ENCODE assay signal across 18 cellular contexts in genomic region chr4:125357675-125358074, GRCh38. TPM values are rescaled to one million over a fixed set of nuclear protein-coding genes. Genes with fewer than 3 reads are reported as not detected.
"Had no signal": no experiment of that assay in that cellular context is flagged by ENCODE, and none has a peak within 500 bp of the region (broad histone marks: within the 10 kb centered on the region; RNA-seq: fewer than 3 reads in every experiment).

No MANE protein-coding gene starts in this region.

- H3K27me3 Mint-ChIP-seq: activated CD4-positive, alpha-beta memory T cell treated with anti-CD3 and anti-CD28 coated beads for 36 hours; activated CD4-positive, alpha-beta T cell treated with anti-CD3 and anti-CD28 coated beads for 36 hours; activated CD8-positive, alpha-beta memory T cell treated with anti-CD3 and anti-CD28 coated beads, Interleukin-2, amount 10 ng/mL, durations not matched to agents 7 days and 5 days; activated naive CD4-positive, alpha-beta T cell treated with anti-CD3 and anti-CD28 coated beads, Interleukin-2, amount 10 ng/mL, durations not matched to agents 7 days and 5 days; naive thymus-derived CD4-positive, alpha-beta T cell; progenitor cell of endocrine pancreas; T-helper 17 cell had no signal

- H3K27me3 ChIP-seq: esophagus muscularis mucosa, right atrium auricular region, tibial artery, uterus had no signal

- H3K4me1 Mint-ChIP-seq: activated CD4-positive, alpha-beta T cell treated with anti-CD3 and anti-CD28 coated beads for 36 hours; activated CD8-positive, alpha-beta memory T cell treated with anti-CD3 and anti-CD28 coated beads, Interleukin-2, amount 10 ng/mL, durations not matched to agents 7 days and 5 days; activated naive CD4-positive, alpha-beta T cell treated with anti-CD3 and anti-CD28 coated beads, Interleukin-2, amount 10 ng/mL, durations not matched to agents 7 days and 5 days; naive thymus-derived CD4-positive, alpha-beta T cell; T-helper 17 cell had no signal

- H3K4me3 ChIP-seq: esophagus muscularis mucosa, mucosa of descending colon, right atrium auricular region, tibial artery, uterus had no signal

- H3K27ac Mint-ChIP-seq: activated CD4-positive, alpha-beta memory T cell treated with anti-CD3 and anti-CD28 coated beads for 36 hours; activated CD4-positive, alpha-beta T cell treated with anti-CD3 and anti-CD28 coated beads for 36 hours; activated CD8-positive, alpha-beta memory T cell treated with anti-CD3 and anti-CD28 coated beads, Interleukin-2, amount 10 ng/mL, durations not matched to agents 7 days and 5 days; activated naive CD4-positive, alpha-beta T cell treated with anti-CD3 and anti-CD28 coated beads, Interleukin-2, amount 10 ng/mL, durations not matched to agents 7 days and 5 days; naive thymus-derived CD4-positive, alpha-beta T cell; progenitor cell of endocrine pancreas; T-helper 17 cell had no signal

- H3K9me3 ChIP-seq: esophagus muscularis mucosa, mucosa of descending colon, right atrium auricular region, tibial artery, uterus had no signal

- H3K4me1 ChIP-seq: uterus had no signal

- H3K36me3 ChIP-seq: esophagus muscularis mucosa, right atrium auricular region, tibial artery, uterus, WERI-Rb-1 had no signal

- H3K36me3 Mint-ChIP-seq: activated CD4-positive, alpha-beta memory T cell treated with anti-CD3 and anti-CD28 coated beads for 36 hours; activated CD8-positive, alpha-beta memory T cell treated with anti-CD3 and anti-CD28 coated beads, Interleukin-2, amount 10 ng/mL, durations not matched to agents 7 days and 5 days; activated naive CD4-positive, alpha-beta T cell treated with anti-CD3 and anti-CD28 coated beads, Interleukin-2, amount 10 ng/mL, durations not matched to agents 7 days and 5 days; naive thymus-derived CD4-positive, alpha-beta T cell had no signal

- H3K4me3 Mint-ChIP-seq: activated CD4-positive, alpha-beta memory T cell treated with anti-CD3 and anti-CD28 coated beads for 36 hours; activated CD4-positive, alpha-beta T cell treated with anti-CD3 and anti-CD28 coated beads for 36 hours; activated CD8-positive, alpha-beta memory T cell treated with anti-CD3 and anti-CD28 coated beads, Interleukin-2, amount 10 ng/mL, durations not matched to agents 7 days and 5 days; activated naive CD4-positive, alpha-beta T cell treated with anti-CD3 and anti-CD28 coated beads, Interleukin-2, amount 10 ng/mL, durations not matched to agents 7 days and 5 days; naive thymus-derived CD4-positive, alpha-beta T cell; T-helper 17 cell had no signal

- DNase-seq: activated CD4-positive, alpha-beta memory T cell treated with anti-CD3 and anti-CD28 coated beads for 36 hours; activated CD4-positive, alpha-beta T cell treated with anti-CD3 and anti-CD28 coated beads for 36 hours; activated CD8-positive, alpha-beta memory T cell treated with anti-CD3 and anti-CD28 coated beads, Interleukin-2, amount 10 ng/mL, durations not matched to agents 7 days and 5 days; activated naive CD4-positive, alpha-beta T cell treated with anti-CD3 and anti-CD28 coated beads, Interleukin-2, amount 10 ng/mL, durations not matched to agents 7 days and 5 days; activated T-cell treated with anti-CD3 and anti-CD28 coated beads, Interleukin-2, amount 50 U/mL, for 1 hour; mucosa of descending colon; naive thymus-derived CD4-positive, alpha-beta T cell; occipital lobe; stimulated activated CD4-positive, alpha-beta T cell treated with anti-CD3 and anti-CD28 coated beads, Interleukin-15, amount 100 ng/mL, for 24 hours; stimulated activated CD4-positive, alpha-beta T cell treated with anti-CD3 and anti-CD28 coated beads, Interleukin-4, amount 100 ng/mL, for 1 hour; stimulated activated naive CD4-positive, alpha-beta T cell; T-helper 17 cell; tibial artery; uterus; WERI-Rb-1 had no signal

- ATAC-seq: activated CD4-positive, alpha-beta T cell treated with anti-CD3 and anti-CD28 coated beads for 36 hours; activated CD8-positive, alpha-beta memory T cell treated with anti-CD3 and anti-CD28 coated beads, Interleukin-2, amount 10 ng/mL, durations not matched to agents 7 days and 5 days; mucosa of descending colon; naive thymus-derived CD4-positive, alpha-beta T cell; T-helper 17 cell had no signal

- H3K9me3 Mint-ChIP-seq: activated naive CD4-positive, alpha-beta T cell treated with anti-CD3 and anti-CD28 coated beads, Interleukin-2, amount 10 ng/mL, durations not matched to agents 7 days and 5 days had no signal

- H3K27ac ChIP-seq: esophagus muscularis mucosa, right atrium auricular region, tibial artery, uterus, WERI-Rb-1 had no signal

RNA-seq across cellular contexts. Expression of gene FAT4, which starts 42.9 kb away (rescaled TPM):
- total RNA-seq: activated CD4-positive, alpha-beta memory T cell treated with anti-CD3 and anti-CD28 coated beads for 36 hours; activated CD4-positive, alpha-beta T cell treated with anti-CD3 and anti-CD28 coated beads for 36 hours; activated CD8-positive, alpha-beta memory T cell treated with anti-CD3 and anti-CD28 coated beads, Interleukin-2, amount 10 ng/mL, durations not matched to agents 7 days and 5 days had no signal
- polyA plus RNA-seq: naive thymus-derived CD4-positive, alpha-beta T cell had no signal
